Comparison of ENCODE assay signal across 21 cellular contexts in genomic region chr1:43448955-43449707, GRCh38. TPM values are rescaled to one million over a fixed set of nuclear protein-coding genes. Genes with fewer than 3 reads are reported as not detected.
A peak's percentile ranks its signal among the peaks of the same experiment; 100 is the strongest.
DNase-seq lines count a peak whose midpoint lies in the region; TF ChIP-seq lines count a peak whose summit lies in the region.
"Had no signal": no experiment of that assay in that cellular context is flagged by ENCODE, and none has a peak within 500 bp of the region (broad histone marks: within the 10 kb centered on the region; RNA-seq: fewer than 3 reads in every experiment).

No MANE protein-coding gene starts in this region.

- no peak overlapping the region for H3K4me2 ChIP-seq in H9 (ENCODE audit: insufficient read depth, insufficient read length, low read length)
- H3K4me2 ChIP-seq: BLaER1 had no signal

- H3K79me2 ChIP-seq in H9 (ENCODE audit: insufficient read depth, low read length), result no peaks in the 10 kb centered on the region

- H3K27me3 Mint-ChIP-seq in H9 (ENCODE audit: low read depth), result peaks cover 1% of the 10 kb centered on the region
- H3K27me3 Mint-ChIP-seq in endothelial cell (ENCODE audit: unreplicated experiment), result peaks cover 13% of the 10 kb centered on the region

- H3K4me1 Mint-ChIP-seq in H9, result peaks cover 13 to 15% of the 10 kb centered on the region in 2 experiments
- peaks cover 25% of the 10 kb centered on the region for H3K4me1 Mint-ChIP-seq in endothelial cell (ENCODE audit: unreplicated experiment)

- H3K36me3 Mint-ChIP-seq in H9 (ENCODE audit: insufficient read depth in 1 of 3, low read depth in 3 of 3) (peaks cover 33 to 74% (median 64%) of the 10 kb centered on the region in 3 experiments; a peak in 6 of 7 replicates), endothelial cell (ENCODE audit: low read depth, unreplicated experiment) (peaks cover 70% of the 10 kb centered on the region)

- no peaks in the 10 kb centered on the region for H3K27me3 ChIP-seq in H9 (ENCODE audit: insufficient read depth, low read length)
- H3K27me3 ChIP-seq: BLaER1, dorsolateral prefrontal cortex, ovary, vagina had no signal

- H3K4me3 Mint-ChIP-seq in H9, result no peak overlapping the region
- H3K4me3 Mint-ChIP-seq in endothelial cell (ENCODE audit: unreplicated experiment), result peak overlapping the region; percentile 75
- H3K4me3 Mint-ChIP-seq: T-helper 1 cell treated with Interleukin-12 subunit alpha and Interleukin-12 subunit beta and Interleukin-4 antibody, amounts not matched to agents 30 μg/mL and 1 μg/mL, for 36 hours had no signal

- H4K91ac ChIP-seq in H9 (ENCODE audit: insufficient read length, low read depth, low read length), result no peak overlapping the region

- no peak overlapping the region for H2AFZ ChIP-seq in H9 (ENCODE audit: low read length)

- H2BK15ac ChIP-seq in H9 (ENCODE audit: low read depth, low read length), result no peak overlapping the region

- no CpG with 5 or more reads among the region's 11 CpGs for WGBS in H9 (ENCODE audit: extremely low coverage, insufficient read length, low lambda C conversion rate)

- no peaks in the 10 kb centered on the region for H3K9me3 ChIP-seq in H9 (ENCODE audit: control insufficient read depth, low read depth, low read length)
- H3K9me3 ChIP-seq: BLaER1, HAP-1, ovary, vagina had no signal

- H3K9me3 Mint-ChIP-seq in H9 (no peaks in the 10 kb centered on the region), endothelial cell (ENCODE audit: unreplicated experiment) (no peaks in the 10 kb centered on the region)
- H3K9me3 Mint-ChIP-seq: T-helper 1 cell treated with Interleukin-12 subunit alpha and Interleukin-12 subunit beta and Interleukin-4 antibody, amounts not matched to agents 30 μg/mL and 1 μg/mL, for 36 hours had no signal

- H3K4me1 ChIP-seq in H9 (ENCODE audit: insufficient read depth, low read length), result no peaks in the 10 kb centered on the region; the same call in 1 of the 2 replicates
- H3K4me1 ChIP-seq: HAP-1 had no signal

- no peak overlapping the region for H2BK5ac ChIP-seq in H9 (ENCODE audit: insufficient read length, low read length)

- H4K20me1 ChIP-seq in H9 (ENCODE audit: control insufficient read depth, insufficient read depth, insufficient read length), result peaks cover 2% of the 10 kb centered on the region
- H4K20me1 ChIP-seq: BLaER1 had no signal

- H2AK5ac ChIP-seq in H9 (ENCODE audit: insufficient read length, low read length), result no peak overlapping the region

- no peak overlapping the region for H2BK20ac ChIP-seq in H9 (ENCODE audit: low read depth, low read length, poor library complexity, severe bottlenecking)

- H3K56ac ChIP-seq in H9 (ENCODE audit: insufficient read length, low read depth, low read length), result no peak overlapping the region

- H4K8ac ChIP-seq in H9 (replicated peaks; ENCODE audit: insufficient read length, low read depth, low read length), result no peak overlapping the region

- DNase-seq in activated CD8-positive, alpha-beta memory T cell treated with anti-CD3 and anti-CD28 coated beads for 24 hours, result peak; percentile 53
- no peak for DNase-seq in activated CD8-positive, alpha-beta memory T cell treated with anti-CD3 and anti-CD28 coated beads, Interleukin-2, amount 50 U/mL, for 48 hours
- peak; percentile 18 for DNase-seq in H9
- no peak for DNase-seq in endothelial cell (ENCODE audit: low spot score)
- DNase-seq in posterior vena cava (ENCODE audit: low spot score), result peak; percentile 69
- DNase-seq in SKM-1 (lab: John Stamatoyannopoulos, UW; ENCODE audit: unreplicated experiment), result no peak
- no peak for DNase-seq in anterior cingulate cortex (lab: John Stamatoyannopoulos, UW)
- DNase-seq in NCI-H524 treated with DMSO at 0.1 percent for 48 hours (lab: John Stamatoyannopoulos, UW), result no peak
- DNase-seq: activated CD4-positive, alpha-beta T cell treated with anti-CD3 and anti-CD28 coated beads, Interleukin-2, amount 50 U/mL, for 4 hours; DMS153; NCI-H748 treated with DMSO at 0.1 percent for 48 hours; SIG-M5; stimulated activated CD4-positive, alpha-beta T cell treated with anti-CD3 and anti-CD28 coated beads, Interleukin-2, amount 100 ng/mL, for 48 hours had no signal

- no peaks in the 10 kb centered on the region for H3K79me1 ChIP-seq in H9 (ENCODE audit: insufficient read depth, low read depth, low read length, poor library complexity, severe bottlenecking)

- H3K4ac ChIP-seq in H9 (ENCODE audit: low read depth, low read length), result no peak overlapping the region

- no peak overlapping the region for H3T11ph ChIP-seq in H9 (ENCODE audit: low read length)

- no peak overlapping the region for H2BK12ac ChIP-seq in H9 (ENCODE audit: insufficient read length, low read depth, low read length)

- H3K27ac ChIP-seq in H9 (ENCODE audit: insufficient read length, low read depth, low read length), result no peak overlapping the region
- H3K27ac ChIP-seq: BLaER1, ovary, vagina, VCaP had no signal

- peaks cover under 1% of the 10 kb centered on the region for H3K23me2 ChIP-seq in H9 (ENCODE audit: insufficient read length, low read depth, low read length, poor library complexity, severe bottlenecking)

- H3K23ac ChIP-seq in H9 (ENCODE audit: insufficient read length, low read depth, low read length), result no peak overlapping the region

- H4K5ac ChIP-seq in H9 (ENCODE audit: insufficient read length, low read depth, low read length), result no peak overlapping the region

- no peak overlapping the region for H2BK120ac ChIP-seq in H9 (ENCODE audit: low read depth, low read length, poor library complexity, severe bottlenecking)

- intact Hi-C loops in posterior vena cava (cut with DNase I), result no loop called here

- no peak overlapping the region for H3K9ac ChIP-seq in H9 (ENCODE audit: extremely low read depth, insufficient read length, low read length)
- H3K9ac ChIP-seq: BLaER1 had no signal

- no peak overlapping the region for H3K18ac ChIP-seq in H9 (ENCODE audit: insufficient read length, low read depth, low read length)

- peak overlapping the region in 1 of 3 experiments; percentile 28; a peak in 3 of 7 replicates for H3K27ac Mint-ChIP-seq in H9
- H3K27ac Mint-ChIP-seq in endothelial cell (ENCODE audit: unreplicated experiment), result peak overlapping the region; percentile 2
- H3K27ac Mint-ChIP-seq: T-helper 1 cell treated with Interleukin-12 subunit alpha and Interleukin-12 subunit beta and Interleukin-4 antibody, amounts not matched to agents 30 μg/mL and 1 μg/mL, for 36 hours had no signal

- H3K14ac ChIP-seq in H9 (ENCODE audit: insufficient read depth, low read length), result no peak overlapping the region

- no peak for TF ChIP-seq CTCF in H9 (conservative IDR thresholded peaks at IDR 0.05)
- TF ChIP-seq CTCF in endothelial cell (IDR thresholded peaks at IDR 0.05; ENCODE audit: unreplicated experiment), result no peak

RNA-seq across cellular contexts. Expression of gene HYI, which starts 4.6 kb away (rescaled TPM):
- 15.1 and 16.1 TPM in 2 replicates for total RNA-seq in H9 (2021)
- total RNA-seq in endothelial cell (ENCODE audit: unreplicated experiment), result 47.8 TPM
- total RNA-seq in posterior vena cava, result 10 to 100 TPM; 27.6 to 28.8 TPM
- total RNA-seq: A172 had no signal

RNA-seq across cellular contexts. Expression of gene SZT2, which starts 59.4 kb away (rescaled TPM):
- total RNA-seq in H9 (2021) (14.8 and 16.8 TPM in 2 replicates), endothelial cell (ENCODE audit: unreplicated experiment) (43.2 TPM), posterior vena cava (10 to 100 TPM; 43.3 to 45.8 TPM)

RNA-seq across cellular contexts. Expression of gene MED8, which starts 59.5 kb away (rescaled TPM):
- total RNA-seq in H9 (2021) (19.1 and 23.0 TPM in 2 replicates), endothelial cell (ENCODE audit: unreplicated experiment) (19.5 TPM), posterior vena cava (10 to 100 TPM; 27.0 to 30.5 TPM)

Comparison
In these comparisons a context has a peak if more than half of its experiments do, and no peak if none do; other contexts are left out.
1. DNase-seq: peak in activated CD8-positive, alpha-beta memory T cell treated with anti-CD3 and anti-CD28 coated beads for 24 hours (single experiment), H9 (single experiment) and posterior vena cava (single experiment); none in activated CD8-positive, alpha-beta memory T cell treated with anti-CD3 and anti-CD28 coated beads, Interleukin-2, amount 50 U/mL, for 48 hours (single experiment), endothelial cell (single experiment), SKM-1 (single experiment), anterior cingulate cortex (0 of 58) and NCI-H524 treated with DMSO at 0.1 percent for 48 hours (single experiment).